Comparison of ENCODE assay signal across 9 cellular contexts in genomic region chr9:78280982-78281668, GRCh38. TPM values are rescaled to one million over a fixed set of nuclear protein-coding genes. Genes with fewer than 3 reads are reported as not detected.
DNase-seq lines count a peak whose midpoint lies in the region; ATAC-seq and TF ChIP-seq lines count a peak whose summit lies in the region.
"Had no signal": no experiment of that assay in that cellular context is flagged by ENCODE, and none has a peak within 500 bp of the region (broad histone marks: within the 10 kb centered on the region; RNA-seq: fewer than 3 reads in every experiment).

No MANE protein-coding gene starts in this region.

- no peak for TF ChIP-seq EP300 in transverse colon (IDR thresholded peaks at IDR 0.05; ENCODE audit: low read depth)

- TF ChIP-seq POLR2A in erythroblast (IDR thresholded peaks at IDR 0.05; ENCODE audit: low read length) (no peak), transverse colon (IDR thresholded peaks at IDR 0.05) (no peak)

- in situ Hi-C loops in transverse colon (cut with MboI; ENCODE audit: low pct_ligation_motif_present in 1 of 4, low pct_unique_long_range_greater_than_20kb in 1 of 4, low sequenced_read_pairs in 3 of 4), result no loop called here

- no peak overlapping the region for H3K4me3 ChIP-seq in lower lobe of right lung
- H3K4me3 ChIP-seq in transverse colon, result no peak overlapping the region

- H3K27me3 ChIP-seq in lower lobe of right lung (ENCODE audit: low read depth), result no peaks in the 10 kb centered on the region
- no peaks in the 10 kb centered on the region for H3K27me3 ChIP-seq in transverse colon

- H3K27ac ChIP-seq in lower lobe of right lung (no peak overlapping the region), transverse colon (no peak overlapping the region)

- intact Hi-C loops in lower lobe of right lung (cut with DNase I) (no loop called here), transverse colon (cut with DNase I; ENCODE audit: low total_unique reads) (no loop called here)

- H3K9me3 ChIP-seq in lower lobe of right lung (no peaks in the 10 kb centered on the region), transverse colon (no peaks in the 10 kb centered on the region)

- peak; percentile 72 to 83 for ATAC-seq in lower lobe of right lung

- DNase-seq in NCI-H446 treated with DMSO at 0.1 percent for 48 hours (lab: John Stamatoyannopoulos, UW) (peak; percentile 22), erythroblast (lab: John Stamatoyannopoulos, UW) (peak; percentile 20 to 39), lower lobe of right lung (peak; percentile 64), transverse colon (peak; percentile 14), GDM1 (lab: John Stamatoyannopoulos, UW) (no peak)
- DNase-seq in activated CD4-positive, alpha-beta T cell treated with anti-CD3 and anti-CD28 coated beads, Interleukin-2, amount 50 U/mL, for 48 hours, result no peak
- no peak for DNase-seq in effector CD8-positive, alpha-beta T cell (lab: John Stamatoyannopoulos, UW)
- DNase-seq: activated B cell treated with CpG ODN at 0.5 μM for 24 hours, NCI-H524 treated with DMSO at 0.1 percent for 48 hours had no signal

- H3K36me3 ChIP-seq in lower lobe of right lung (no peaks in the 10 kb centered on the region), transverse colon (no peaks in the 10 kb centered on the region)

- H3K4me1 ChIP-seq in lower lobe of right lung (peaks cover 22% of the 10 kb centered on the region), transverse colon (peaks cover 0 to 9% (median 0%) of the 10 kb centered on the region in 4 donors)

- 76% methylated on average over 3 of the region's 3 CpGs; no CpG with 5 or more reads in 1 of the 2 donors for WGBS in transverse colon (ENCODE audit: low coverage in 1 of 2), 2 donors

- TF ChIP-seq CTCF in lower lobe of right lung (IDR thresholded peaks at IDR 0.05) (no peak), transverse colon (IDR thresholded peaks at IDR 0.05) (no peak)

RNA-seq across cellular contexts. Expression of gene PSAT1, which starts 15.8 kb away (rescaled TPM):
- total RNA-seq in lower lobe of right lung, result 10.4 TPM
- total RNA-seq in transverse colon, result 1 to 10 TPM in 3 of 4 donors, not detected in 1; 1.6 to 3.5 (median 2.3) TPM

RNA-seq across cellular contexts. Expression of gene CEP78, which starts 45.2 kb away (rescaled TPM):
- 12.9 TPM for total RNA-seq in lower lobe of right lung
- total RNA-seq in transverse colon, result 1 to 10 TPM; 2.6 to 7.3 (median 4.3) TPM

Comparison
In these comparisons a context has a peak if more than half of its experiments do, and no peak if none do; other contexts are left out.
1. DNase-seq: peak in NCI-H446 treated with DMSO at 0.1 percent for 48 hours (single experiment), erythroblast (2 of 2), lower lobe of right lung (single experiment) and transverse colon (single experiment); none in activated CD4-positive, alpha-beta T cell treated with anti-CD3 and anti-CD28 coated beads, Interleukin-2, amount 50 U/mL, for 48 hours (0 of 2), effector CD8-positive, alpha-beta T cell (single experiment) and GDM1 (single experiment).